18 cellular contexts compared by ENCODE assay signal in genomic region chr1:191629836-191630235, GRCh38.
"Had no signal": no experiment of that assay in that cellular context is flagged by ENCODE, and none has a peak within 500 bp of the region (broad histone marks: within the 10 kb centered on the region; RNA-seq: fewer than 3 reads in every experiment).

No MANE protein-coding gene starts in this region.

- H3K4me3 Mint-ChIP-seq: activated naive CD8-positive, alpha-beta T cell treated with anti-CD3 and anti-CD28 coated beads for 36 hours; activated T-helper 1 cell treated with anti-CD3 and anti-CD28 coated beads, Interleukin-12 subunit alpha, Interleukin-12 subunit beta, Interleukin-2, Interleukin-4 antibody, amounts not matched to agents 30 ng/mL and 10 ng/mL and 1 ng/mL, durations not matched to agents 14 hours and 24 hours and 36 hours; dendritic cell treated with granulocyte-macrophage colony-stimulating factor and Interleukin-4, amounts not matched to agents 40 ng/mL and 50 ng/mL, for 4 days; stimulated activated effector memory CD8-positive, alpha-beta T cell treated with anti-CD3 and anti-CD28 coated beads, Interleukin-12 subunit alpha, Interleukin-12 subunit beta, amount 100 ng/mL, for 72 hours had no signal

- H3K27me3 Mint-ChIP-seq: activated naive CD8-positive, alpha-beta T cell treated with anti-CD3 and anti-CD28 coated beads for 36 hours; dendritic cell treated with granulocyte-macrophage colony-stimulating factor and Interleukin-4, amounts not matched to agents 40 ng/mL and 50 ng/mL, for 4 days had no signal

- H3K27ac ChIP-seq: breast epithelium, gastroesophageal sphincter, heart right ventricle, psoas muscle had no signal

- ATAC-seq: gastroesophageal sphincter; heart right ventricle; psoas muscle; stimulated activated effector memory CD8-positive, alpha-beta T cell treated with anti-CD3 and anti-CD28 coated beads, Interleukin-12 subunit alpha, Interleukin-12 subunit beta, amount 100 ng/mL, for 72 hours had no signal

- H3K4me3 ChIP-seq: breast epithelium, gastroesophageal sphincter, heart right ventricle, lung, psoas muscle had no signal

- H3K4me1 Mint-ChIP-seq: activated naive CD8-positive, alpha-beta T cell treated with anti-CD3 and anti-CD28 coated beads for 36 hours; stimulated activated effector memory CD8-positive, alpha-beta T cell treated with anti-CD3 and anti-CD28 coated beads, Interleukin-12 subunit alpha, Interleukin-12 subunit beta, amount 100 ng/mL, for 72 hours had no signal

- H3K4me1 ChIP-seq: breast epithelium, gastroesophageal sphincter, heart right ventricle, psoas muscle had no signal

- H3K36me3 ChIP-seq: breast epithelium, gastroesophageal sphincter, heart right ventricle had no signal

- H3K27ac Mint-ChIP-seq: activated naive CD8-positive, alpha-beta T cell treated with anti-CD3 and anti-CD28 coated beads for 36 hours; activated T-helper 1 cell treated with anti-CD3 and anti-CD28 coated beads, Interleukin-12 subunit alpha, Interleukin-12 subunit beta, Interleukin-2, Interleukin-4 antibody, amounts not matched to agents 30 ng/mL and 10 ng/mL and 1 ng/mL, durations not matched to agents 14 hours and 24 hours and 36 hours; dendritic cell treated with granulocyte-macrophage colony-stimulating factor and Interleukin-4, amounts not matched to agents 40 ng/mL and 50 ng/mL, for 4 days; stimulated activated effector memory CD8-positive, alpha-beta T cell treated with anti-CD3 and anti-CD28 coated beads, Interleukin-12 subunit alpha, Interleukin-12 subunit beta, amount 100 ng/mL, for 72 hours had no signal

- H3K9me3 ChIP-seq: psoas muscle had no signal

- H3K36me3 Mint-ChIP-seq: activated naive CD8-positive, alpha-beta T cell treated with anti-CD3 and anti-CD28 coated beads for 36 hours; stimulated activated effector memory CD8-positive, alpha-beta T cell treated with anti-CD3 and anti-CD28 coated beads, Interleukin-12 subunit alpha, Interleukin-12 subunit beta, amount 100 ng/mL, for 72 hours had no signal

- DNase-seq: activated CD4-positive, alpha-beta T cell treated with anti-CD3 and anti-CD28 coated beads, Interleukin-2, amount 50 U/mL, for 1 hour; activated CD8-positive, alpha-beta memory T cell treated with anti-CD3 and anti-CD28 coated beads for 24 hours; activated naive CD8-positive, alpha-beta T cell treated with anti-CD3 and anti-CD28 coated beads for 36 hours; aorta; effector memory CD4-positive, alpha-beta T cell; erythroblast; heart right ventricle; midbrain; psoas muscle; stimulated activated CD4-positive, alpha-beta T cell treated with anti-CD3 and anti-CD28 coated beads, Interleukin-12 subunit alpha, Interleukin-12 subunit beta, amount 100 ng/mL, for 4 hours; stimulated activated CD4-positive, alpha-beta T cell treated with anti-CD3 and anti-CD28 coated beads, Interleukin-2, amount 100 ng/mL, for 24 hours; T-helper 2 cell had no signal

- H3K27me3 ChIP-seq: breast epithelium, gastroesophageal sphincter, heart right ventricle had no signal
